9 cellular contexts compared by ENCODE assay signal in the genomic region with DNA sequence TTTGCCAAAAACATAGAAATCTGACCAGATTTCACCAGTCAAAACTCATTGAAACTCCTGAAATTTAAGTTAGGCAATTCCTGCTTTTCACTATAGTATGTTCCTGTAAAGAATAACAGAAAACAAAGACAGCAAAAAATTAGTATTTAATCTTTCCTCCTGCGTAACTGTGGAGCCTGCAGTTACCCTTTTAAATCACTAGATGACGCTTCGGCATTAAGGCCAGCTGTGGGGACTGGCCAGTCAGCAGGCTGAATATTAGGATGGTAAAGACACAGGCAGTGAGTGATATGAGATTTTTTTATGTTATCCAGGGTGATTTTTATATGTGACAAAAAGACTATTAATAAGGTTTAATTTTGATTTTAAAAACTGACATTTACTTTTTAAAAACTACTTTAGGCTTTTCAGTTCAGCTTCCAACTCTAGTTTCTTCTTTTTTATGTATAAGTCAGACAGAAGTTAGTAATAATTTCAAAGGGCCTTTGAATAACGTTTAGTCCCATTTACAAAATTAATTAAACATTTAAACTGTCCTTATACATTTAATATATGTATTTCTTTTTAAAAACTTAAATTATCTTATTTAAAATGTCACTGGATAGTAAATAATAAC.
A peak's percentile ranks its signal among the peaks of the same experiment; 100 is the strongest.
DNase-seq lines count a peak whose midpoint lies in the region; ATAC-seq and TF ChIP-seq lines count a peak whose summit lies in the region.
"Had no signal": no experiment of that assay in that cellular context is flagged by ENCODE, and none has a peak within 500 bp of the region (broad histone marks: within the 10 kb centered on the region; RNA-seq: fewer than 3 reads in every experiment).

No MANE protein-coding gene starts in this region.

- H3K27me3 Mint-ChIP-seq in activated CD8-positive, alpha-beta T cell treated with anti-CD3 and anti-CD28 coated beads for 36 hours, result no peaks in the 10 kb centered on the region
- peaks cover 2% of the 10 kb centered on the region for H3K27me3 Mint-ChIP-seq in activated CD8-positive, alpha-beta T cell treated with anti-CD3 and anti-CD28 coated beads, Interleukin-2, amount 10 ng/mL, durations not matched to agents 7 days and 5 days (ENCODE audit: low read depth)
- no peaks in the 10 kb centered on the region for H3K27me3 Mint-ChIP-seq in MCF 10A (ENCODE audit: insufficient read depth, unreplicated experiment)
- H3K27me3 Mint-ChIP-seq: dendritic cell treated with granulocyte-macrophage colony-stimulating factor and Interleukin-4, amounts not matched to agents 40 ng/mL and 50 ng/mL, for 4 days had no signal

- intact Hi-C loops in activated CD8-positive, alpha-beta T cell treated with anti-CD3 and anti-CD28 coated beads for 36 hours (cut with micrococcal nuclease), result no loop called here
- intact Hi-C loops in MCF 10A (cut with micrococcal nuclease) (loop anchor here (2.0 kb wide), 1 partner anchor 504 kb away; no protein-coding TSS in a partner anchor), left colon (cut with DNase I, micrococcal nuclease) (no loop called here)

- no peaks in the 10 kb centered on the region for H3K4me1 Mint-ChIP-seq in activated CD8-positive, alpha-beta T cell treated with anti-CD3 and anti-CD28 coated beads for 36 hours (ENCODE audit: low read depth)
- H3K4me1 Mint-ChIP-seq in activated CD8-positive, alpha-beta T cell treated with anti-CD3 and anti-CD28 coated beads, Interleukin-2, amount 10 ng/mL, durations not matched to agents 7 days and 5 days (ENCODE audit: low read depth), result no peaks in the 10 kb centered on the region
- no peaks in the 10 kb centered on the region for H3K4me1 Mint-ChIP-seq in MCF 10A (ENCODE audit: insufficient read depth, unreplicated experiment)

- TF ChIP-seq CTCF in activated CD8-positive, alpha-beta T cell treated with anti-CD3 and anti-CD28 coated beads for 36 hours (IDR thresholded peaks at IDR 0.05), result peak; percentile 54
- peak; percentile 71 for TF ChIP-seq CTCF in MCF 10A (IDR thresholded peaks at IDR 0.05; ENCODE audit: unreplicated experiment)

- POLR2A ChIA-PET in activated CD8-positive, alpha-beta T cell treated with anti-CD3 and anti-CD28 coated beads for 36 hours (lab: Charles Lee), result no interaction called here
- POLR2A ChIA-PET in activated CD8-positive, alpha-beta T cell treated with anti-CD3 and anti-CD28 coated beads, Interleukin-2, amount 10 ng/mL, durations not matched to agents 7 days and 5 days (lab: Charles Lee), result no interaction called here
- POLR2A ChIA-PET in MCF 10A (lab: Yijun Ruan, JAX), result interaction anchor here (1.0 kb wide), 1 partner anchor 21 kb away, joined by 3 read pairs; no protein-coding TSS in a partner anchor

- no peaks in the 10 kb centered on the region for H3K9me3 Mint-ChIP-seq in activated CD8-positive, alpha-beta T cell treated with anti-CD3 and anti-CD28 coated beads for 36 hours
- no peaks in the 10 kb centered on the region for H3K9me3 Mint-ChIP-seq in activated CD8-positive, alpha-beta T cell treated with anti-CD3 and anti-CD28 coated beads, Interleukin-2, amount 10 ng/mL, durations not matched to agents 7 days and 5 days (ENCODE audit: insufficient read depth)
- H3K9me3 Mint-ChIP-seq in MCF 10A (ENCODE audit: unreplicated experiment), result no peaks in the 10 kb centered on the region
- H3K9me3 Mint-ChIP-seq: dendritic cell treated with granulocyte-macrophage colony-stimulating factor and Interleukin-4, amounts not matched to agents 40 ng/mL and 50 ng/mL, for 4 days had no signal

- no TSS peak for BruUV-seq in MCF 10A (replicated peaks; lab: Mats Ljungman, UMichigan)

- H3K4me3 Mint-ChIP-seq in activated CD8-positive, alpha-beta T cell treated with anti-CD3 and anti-CD28 coated beads for 36 hours, result no peak overlapping the region
- H3K4me3 Mint-ChIP-seq in activated CD8-positive, alpha-beta T cell treated with anti-CD3 and anti-CD28 coated beads, Interleukin-2, amount 10 ng/mL, durations not matched to agents 7 days and 5 days, result no peak overlapping the region
- H3K4me3 Mint-ChIP-seq in MCF 10A (ENCODE audit: unreplicated experiment), result no peak overlapping the region
- H3K4me3 Mint-ChIP-seq: dendritic cell treated with granulocyte-macrophage colony-stimulating factor and Interleukin-4, amounts not matched to agents 40 ng/mL and 50 ng/mL, for 4 days had no signal

- CTCF ChIA-PET in activated CD8-positive, alpha-beta T cell treated with anti-CD3 and anti-CD28 coated beads for 36 hours (lab: Charles Lee), result interaction anchor here (0.8 to 2.3 kb wide), 3 partner anchors 17 to 28 kb away, joined by 3 to 7 read pairs (median 5); no protein-coding TSS in a partner anchor
- CTCF ChIA-PET in activated CD8-positive, alpha-beta T cell treated with anti-CD3 and anti-CD28 coated beads, Interleukin-2, amount 10 ng/mL, durations not matched to agents 7 days and 5 days (lab: Charles Lee), result no interaction called here
- CTCF ChIA-PET in MCF 10A (lab: Yijun Ruan, JAX), result interaction anchor here (0.6 to 4.5 kb wide), 14 partner anchors 11 to 312 kb away, joined by 3 to 25 read pairs (median 3); no protein-coding TSS in a partner anchor

- no peak for ATAC-seq in activated CD8-positive, alpha-beta T cell treated with anti-CD3 and anti-CD28 coated beads for 36 hours
- no peak for ATAC-seq in activated CD8-positive, alpha-beta T cell treated with anti-CD3 and anti-CD28 coated beads, Interleukin-2, amount 10 ng/mL, durations not matched to agents 7 days and 5 days
- ATAC-seq in HG02623 (IDR thresholded peaks at IDR 0.05; ENCODE audit: unreplicated experiment) (peak; percentile 76), left colon (peak; percentile 68), GM19324 (IDR thresholded peaks at IDR 0.05; ENCODE audit: low FRiP score, unreplicated experiment) (no peak)

- H3K27ac Mint-ChIP-seq in activated CD8-positive, alpha-beta T cell treated with anti-CD3 and anti-CD28 coated beads for 36 hours, result no peak overlapping the region
- no peak overlapping the region for H3K27ac Mint-ChIP-seq in activated CD8-positive, alpha-beta T cell treated with anti-CD3 and anti-CD28 coated beads, Interleukin-2, amount 10 ng/mL, durations not matched to agents 7 days and 5 days
- H3K27ac Mint-ChIP-seq in MCF 10A (ENCODE audit: low read depth, unreplicated experiment), result no peak overlapping the region
- H3K27ac Mint-ChIP-seq: dendritic cell treated with granulocyte-macrophage colony-stimulating factor and Interleukin-4, amounts not matched to agents 40 ng/mL and 50 ng/mL, for 4 days had no signal

- DNase-seq in activated CD8-positive, alpha-beta T cell treated with anti-CD3 and anti-CD28 coated beads for 36 hours, result peak; percentile 16
- DNase-seq in activated CD8-positive, alpha-beta T cell treated with anti-CD3 and anti-CD28 coated beads, Interleukin-2, amount 10 ng/mL, durations not matched to agents 7 days and 5 days, result no peak
- DNase-seq in NCI-H2227 treated with DMSO at 0.1 percent for 48 hours (lab: John Stamatoyannopoulos, UW), result peak; percentile 42
- peak; percentile 52 for DNase-seq in MCF 10A (ENCODE audit: unreplicated experiment)
- peak in 1 of 2 donors; percentile 8 for DNase-seq in left colon
- DNase-seq in UCSD-AML1 (lab: John Stamatoyannopoulos, UW; ENCODE audit: unreplicated experiment), result no peak

- no peaks in the 10 kb centered on the region for H3K36me3 Mint-ChIP-seq in activated CD8-positive, alpha-beta T cell treated with anti-CD3 and anti-CD28 coated beads for 36 hours (ENCODE audit: low read depth)
- no peaks in the 10 kb centered on the region for H3K36me3 Mint-ChIP-seq in activated CD8-positive, alpha-beta T cell treated with anti-CD3 and anti-CD28 coated beads, Interleukin-2, amount 10 ng/mL, durations not matched to agents 7 days and 5 days (ENCODE audit: low read depth)
- no peaks in the 10 kb centered on the region for H3K36me3 Mint-ChIP-seq in MCF 10A (ENCODE audit: insufficient read depth, unreplicated experiment)

Comparison
In these comparisons a context has a peak if more than half of its experiments do, and no peak if none do; other contexts are left out.
1. DNase-seq: peak in activated CD8-positive, alpha-beta T cell treated with anti-CD3 and anti-CD28 coated beads for 36 hours (single experiment), NCI-H2227 treated with DMSO at 0.1 percent for 48 hours (single experiment) and MCF 10A (single experiment); none in activated CD8-positive, alpha-beta T cell treated with anti-CD3 and anti-CD28 coated beads, Interleukin-2, amount 10 ng/mL, durations not matched to agents 7 days and 5 days (single experiment) and UCSD-AML1 (single experiment).
2. ATAC-seq: peak in HG02623 (single experiment) and left colon (single experiment); none in activated CD8-positive, alpha-beta T cell treated with anti-CD3 and anti-CD28 coated beads for 36 hours (single experiment), activated CD8-positive, alpha-beta T cell treated with anti-CD3 and anti-CD28 coated beads, Interleukin-2, amount 10 ng/mL, durations not matched to agents 7 days and 5 days (single experiment) and GM19324 (single experiment).